ENCODE assay signal across 10 cellular contexts in genomic region chr7:42856605-42856987, GRCh38. TPM values are rescaled to one million over a fixed set of nuclear protein-coding genes. Genes with fewer than 3 reads are reported as not detected.
DNase-seq lines count a peak whose midpoint lies in the region; ATAC-seq and TF ChIP-seq lines count a peak whose summit lies in the region.
"Had no signal": no experiment of that assay in that cellular context is flagged by ENCODE, and none has a peak within 500 bp of the region (broad histone marks: within the 10 kb centered on the region; RNA-seq: fewer than 3 reads in every experiment).

No MANE protein-coding gene starts in this region.

- H3K4me3 Mint-ChIP-seq in mesothelial cell of epicardium = no peak overlapping the region

- DNase-seq in BE2C = no peak
- DNase-seq in choroid plexus epithelial cell (ENCODE audit: low read depth) = no peak
- DNase-seq in osteoblast (ENCODE audit: insufficient read length, low spot score, missing footprints) = no peak
- no peak for DNase-seq in erythroblast (lab: John Stamatoyannopoulos, UW)
- DNase-seq in mesothelial cell of epicardium (ENCODE audit: low spot score in 2 of 2, unreplicated experiment in 2 of 2) = no peak

- H3K27ac Mint-ChIP-seq in mesothelial cell of epicardium = no peak overlapping the region
- H3K27ac Mint-ChIP-seq: progenitor cell of endocrine pancreas had no signal

- no peaks in the 10 kb centered on the region for H4K20me1 ChIP-seq in osteoblast (ENCODE audit: insufficient read depth, low read length)

- peaks cover 29% of the 10 kb centered on the region for H3K27me3 ChIP-seq in BE2C
- H3K27me3 ChIP-seq in osteoblast (ENCODE audit: insufficient read depth, low read length) = peaks cover 10% of the 10 kb centered on the region

- no peak for TF ChIP-seq CTCF in BE2C (IDR thresholded peaks at IDR 0.05; ENCODE audit: low read depth, low read length)
- no peak for TF ChIP-seq CTCF in choroid plexus epithelial cell (conservative IDR thresholded peaks at IDR 0.05; ENCODE audit: low read depth, low read length)
- TF ChIP-seq CTCF in osteoblast (IDR thresholded peaks at IDR 0.05; ENCODE audit: extremely low read depth, low read depth, low read length) = no peak
- no peak for TF ChIP-seq CTCF in mesothelial cell of epicardium (IDR thresholded peaks at IDR 0.05; ENCODE audit: unreplicated experiment)

- ATAC-seq in HG02759 (IDR thresholded peaks at IDR 0.05; ENCODE audit: unreplicated experiment) (peak; percentile 28), HG02884 (IDR thresholded peaks at IDR 0.05; ENCODE audit: unreplicated experiment) (no peak), HG02870 (IDR thresholded peaks at IDR 0.05; ENCODE audit: unreplicated experiment) (no peak)
- ATAC-seq: HCT116 had no signal

- H3K79me2 ChIP-seq in osteoblast (ENCODE audit: insufficient read depth, low read length) = no peaks in the 10 kb centered on the region

- H3K36me3 Mint-ChIP-seq in mesothelial cell of epicardium = no peaks in the 10 kb centered on the region

- H3K4me1 Mint-ChIP-seq in mesothelial cell of epicardium = peaks cover 22% of the 10 kb centered on the region

- H3K4me3 ChIP-seq in BE2C (ENCODE audit: low read depth, low read length) = peak overlapping the region; percentile 26
- peak overlapping the region; percentile 60 for H3K4me3 ChIP-seq in choroid plexus epithelial cell (ENCODE audit: low read depth, low read length)
- peak overlapping the region; percentile 78 for H3K4me3 ChIP-seq in osteoblast (ENCODE audit: insufficient read depth, low read length)

- H3K4me1 ChIP-seq in BE2C (no peaks in the 10 kb centered on the region), osteoblast (ENCODE audit: insufficient read depth, low read length) (no peaks in the 10 kb centered on the region)

- no peaks in the 10 kb centered on the region for H3K27me3 Mint-ChIP-seq in mesothelial cell of epicardium (ENCODE audit: low read depth)

- H2AFZ ChIP-seq in osteoblast (ENCODE audit: low read length) = peak overlapping the region; percentile 98

- H3K36me3 ChIP-seq in BE2C (no peaks in the 10 kb centered on the region; the same call in 1 of the 2 replicates), osteoblast (ENCODE audit: insufficient read depth, low read length) (no peaks in the 10 kb centered on the region)

- H3K9me3 ChIP-seq in BE2C (no peaks in the 10 kb centered on the region), osteoblast (ENCODE audit: low read depth, low read length) (no peaks in the 10 kb centered on the region)

- peaks cover 19% of the 10 kb centered on the region for H3K9me3 Mint-ChIP-seq in mesothelial cell of epicardium

- no peak for TF ChIP-seq POLR2A in erythroblast (IDR thresholded peaks at IDR 0.05; ENCODE audit: low read length)

- peak overlapping the region; percentile 89 for H3K4me2 ChIP-seq in osteoblast (ENCODE audit: insufficient read depth, low read length)

- no peak overlapping the region for H3K27ac ChIP-seq in osteoblast (ENCODE audit: low read depth, low read length)

RNA-seq across cellular contexts. Expression of gene C7orf25, which starts 55.3 kb away (rescaled TPM):
- polyA plus RNA-seq in BE2C (2012; ENCODE audit: insufficient read depth, insufficient read length, low read depth) = 2.0 TPM
- 8.0 and 8.7 TPM in 2 replicates for total RNA-seq in osteoblast
- total RNA-seq in mesothelial cell of epicardium = 5.0 to 5.8 TPM (median 5.7 TPM) in 3 replicates

Comparison
In these comparisons a context has a peak if more than half of its experiments do, and no peak if none do; other contexts are left out.
1. H3K4me3 ChIP-seq: peak in every context shown above with its lines; median percentile 78 in osteoblast; 60 in choroid plexus epithelial cell; 26 in BE2C.